ENCODE assay signal across 8 cellular contexts in the genomic region with DNA sequence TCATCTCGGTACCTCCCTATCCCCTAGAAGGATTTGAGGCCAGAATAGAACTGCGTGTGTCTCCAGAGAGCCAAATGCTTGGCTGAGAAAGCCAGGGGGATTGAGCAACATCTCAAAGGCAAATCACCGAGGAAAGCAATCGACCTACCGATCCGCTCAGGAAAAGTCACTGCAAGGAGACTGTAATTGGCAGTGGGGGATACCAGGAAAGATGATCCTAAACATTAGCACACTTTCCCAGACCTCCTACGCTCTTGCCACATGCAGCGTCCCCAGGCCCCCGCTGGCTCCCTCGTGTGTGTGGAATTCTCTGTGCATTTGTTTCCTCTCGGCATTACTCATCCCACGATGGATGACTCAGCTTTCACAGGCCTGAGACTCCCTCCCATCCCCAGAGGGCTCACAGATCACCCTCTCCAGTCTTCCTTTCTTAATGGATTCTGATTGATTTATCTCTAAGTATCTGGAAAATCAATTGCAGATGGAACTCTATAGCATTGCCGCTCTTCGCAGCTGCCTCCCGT.
DNase-seq lines count a peak whose midpoint lies in the region; ATAC-seq and TF ChIP-seq lines count a peak whose summit lies in the region.

No MANE protein-coding gene starts in this region.

- no peaks in the 10 kb centered on the region for H3K27me3 Mint-ChIP-seq in activated CD8-positive, alpha-beta T cell treated with anti-CD3 and anti-CD28 coated beads for 36 hours

- no peak overlapping the region for H3K27ac Mint-ChIP-seq in activated CD8-positive, alpha-beta T cell treated with anti-CD3 and anti-CD28 coated beads for 36 hours

- no peaks in the 10 kb centered on the region for H3K9me3 Mint-ChIP-seq in activated CD8-positive, alpha-beta T cell treated with anti-CD3 and anti-CD28 coated beads for 36 hours

- CTCF ChIA-PET in activated CD8-positive, alpha-beta T cell treated with anti-CD3 and anti-CD28 coated beads for 36 hours (lab: Charles Lee) = no interaction called here

- no peak overlapping the region for H3K4me3 ChIP-seq in body of pancreas
- H3K4me3 ChIP-seq in testis = no peak overlapping the region

- H3K9me3 ChIP-seq in body of pancreas (no peaks in the 10 kb centered on the region), testis (no peaks in the 10 kb centered on the region)

- TF ChIP-seq CTCF in body of pancreas (IDR thresholded peaks at IDR 0.05) (peak in 4 of 7 experiments; percentile 17 to 25 (median 18)), testis (IDR thresholded peaks at IDR 0.05) (no peak)
- TF ChIP-seq CTCF in activated CD8-positive, alpha-beta T cell treated with anti-CD3 and anti-CD28 coated beads for 36 hours (IDR thresholded peaks at IDR 0.05) = no peak

- no peak overlapping the region for H3K4me3 Mint-ChIP-seq in activated CD8-positive, alpha-beta T cell treated with anti-CD3 and anti-CD28 coated beads for 36 hours

- ATAC-seq in body of pancreas (peak; percentile 78), HG03097 (IDR thresholded peaks at IDR 0.05; ENCODE audit: low FRiP score, unreplicated experiment) (no peak)
- ATAC-seq in activated CD8-positive, alpha-beta T cell treated with anti-CD3 and anti-CD28 coated beads for 36 hours = no peak

- TF ChIP-seq POLR2A in body of pancreas (IDR thresholded peaks at IDR 0.05) = no peak
- no peak for TF ChIP-seq POLR2A in testis (IDR thresholded peaks at IDR 0.05)

- H3K27ac ChIP-seq in body of pancreas (peak overlapping the region in 1 of 4 donors; percentile 38), testis (no peak overlapping the region)

- no peaks in the 10 kb centered on the region for H3K36me3 ChIP-seq in body of pancreas (replicated peaks in 1 of 2; ENCODE audit: insufficient read depth in 1 of 2, low read depth in 2 of 2)
- no peaks in the 10 kb centered on the region for H3K36me3 ChIP-seq in testis (ENCODE audit: low read depth, missing control alignments)

- H3K36me3 Mint-ChIP-seq in activated CD8-positive, alpha-beta T cell treated with anti-CD3 and anti-CD28 coated beads for 36 hours (ENCODE audit: low read depth) = no peaks in the 10 kb centered on the region

- 65 to 71% methylated on average over 15 of the region's 15 CpGs for WGBS in body of pancreas, 2 donors
- WGBS in testis, 2 donors = 60 to 62% methylated on average over 15 of the region's 15 CpGs

- POLR2A ChIA-PET in activated CD8-positive, alpha-beta T cell treated with anti-CD3 and anti-CD28 coated beads for 36 hours (lab: Charles Lee) = no interaction called here

- no peaks in the 10 kb centered on the region for H3K4me1 Mint-ChIP-seq in activated CD8-positive, alpha-beta T cell treated with anti-CD3 and anti-CD28 coated beads for 36 hours (ENCODE audit: low read depth)

- H3K4me1 ChIP-seq in body of pancreas (peaks cover 7% of the 10 kb centered on the region), testis (peaks cover 4% of the 10 kb centered on the region)

- H3K27me3 ChIP-seq in body of pancreas (no peaks in the 10 kb centered on the region), testis (no peaks in the 10 kb centered on the region)

- DNase-seq in HT-29 (ENCODE audit: low spot score) (peak; percentile 51), body of pancreas (peak; percentile 35 to 58 (median 38)), iris pigment epithelial cell (ENCODE audit: low read depth) (peak; percentile 91), testis (peak; percentile 52)
- DNase-seq in activated CD8-positive, alpha-beta T cell treated with anti-CD3 and anti-CD28 coated beads for 36 hours = no peak
- no peak for DNase-seq in stimulated activated naive CD4-positive, alpha-beta T cell (lab: John Stamatoyannopoulos, UW)
- no peak for DNase-seq in activated CD4-positive, alpha-beta T cell treated with anti-CD3 and anti-CD28 coated beads, Interleukin-2, amount 50 U/mL, for 4 hours

- intact Hi-C loops in body of pancreas (cut with DNase I) (no loop called here), testis (cut with DNase I; ENCODE audit: low total_unique reads) (no loop called here)
- intact Hi-C loops in activated CD8-positive, alpha-beta T cell treated with anti-CD3 and anti-CD28 coated beads for 36 hours (cut with micrococcal nuclease) = no loop called here

Comparison
In these comparisons a context has a peak if more than half of its experiments do, and no peak if none do; other contexts are left out.
1. DNase-seq: peak in HT-29 (single experiment), body of pancreas (4 of 4), iris pigment epithelial cell (single experiment) and testis (single experiment); none in activated CD8-positive, alpha-beta T cell treated with anti-CD3 and anti-CD28 coated beads for 36 hours (single experiment), stimulated activated naive CD4-positive, alpha-beta T cell (0 of 6) and activated CD4-positive, alpha-beta T cell treated with anti-CD3 and anti-CD28 coated beads, Interleukin-2, amount 50 U/mL, for 4 hours (0 of 2).
2. CTCF ChIP-seq: peak in body of pancreas (4 of 7); none in testis (0 of 3) and activated CD8-positive, alpha-beta T cell treated with anti-CD3 and anti-CD28 coated beads for 36 hours (single experiment).